ENCODE assay signal across 1 cellular context in genomic region chr16:89402962-89403361, GRCh38.
TF ChIP-seq lines count a peak whose summit lies in the region.

No MANE protein-coding gene starts in this region.

TF ChIP-seq in GM23338, 12 proteins besides CTCF, POLR2A, EP300 and RAD21 (continued from another document):
- TF ChIP-seq, protein P1, sequence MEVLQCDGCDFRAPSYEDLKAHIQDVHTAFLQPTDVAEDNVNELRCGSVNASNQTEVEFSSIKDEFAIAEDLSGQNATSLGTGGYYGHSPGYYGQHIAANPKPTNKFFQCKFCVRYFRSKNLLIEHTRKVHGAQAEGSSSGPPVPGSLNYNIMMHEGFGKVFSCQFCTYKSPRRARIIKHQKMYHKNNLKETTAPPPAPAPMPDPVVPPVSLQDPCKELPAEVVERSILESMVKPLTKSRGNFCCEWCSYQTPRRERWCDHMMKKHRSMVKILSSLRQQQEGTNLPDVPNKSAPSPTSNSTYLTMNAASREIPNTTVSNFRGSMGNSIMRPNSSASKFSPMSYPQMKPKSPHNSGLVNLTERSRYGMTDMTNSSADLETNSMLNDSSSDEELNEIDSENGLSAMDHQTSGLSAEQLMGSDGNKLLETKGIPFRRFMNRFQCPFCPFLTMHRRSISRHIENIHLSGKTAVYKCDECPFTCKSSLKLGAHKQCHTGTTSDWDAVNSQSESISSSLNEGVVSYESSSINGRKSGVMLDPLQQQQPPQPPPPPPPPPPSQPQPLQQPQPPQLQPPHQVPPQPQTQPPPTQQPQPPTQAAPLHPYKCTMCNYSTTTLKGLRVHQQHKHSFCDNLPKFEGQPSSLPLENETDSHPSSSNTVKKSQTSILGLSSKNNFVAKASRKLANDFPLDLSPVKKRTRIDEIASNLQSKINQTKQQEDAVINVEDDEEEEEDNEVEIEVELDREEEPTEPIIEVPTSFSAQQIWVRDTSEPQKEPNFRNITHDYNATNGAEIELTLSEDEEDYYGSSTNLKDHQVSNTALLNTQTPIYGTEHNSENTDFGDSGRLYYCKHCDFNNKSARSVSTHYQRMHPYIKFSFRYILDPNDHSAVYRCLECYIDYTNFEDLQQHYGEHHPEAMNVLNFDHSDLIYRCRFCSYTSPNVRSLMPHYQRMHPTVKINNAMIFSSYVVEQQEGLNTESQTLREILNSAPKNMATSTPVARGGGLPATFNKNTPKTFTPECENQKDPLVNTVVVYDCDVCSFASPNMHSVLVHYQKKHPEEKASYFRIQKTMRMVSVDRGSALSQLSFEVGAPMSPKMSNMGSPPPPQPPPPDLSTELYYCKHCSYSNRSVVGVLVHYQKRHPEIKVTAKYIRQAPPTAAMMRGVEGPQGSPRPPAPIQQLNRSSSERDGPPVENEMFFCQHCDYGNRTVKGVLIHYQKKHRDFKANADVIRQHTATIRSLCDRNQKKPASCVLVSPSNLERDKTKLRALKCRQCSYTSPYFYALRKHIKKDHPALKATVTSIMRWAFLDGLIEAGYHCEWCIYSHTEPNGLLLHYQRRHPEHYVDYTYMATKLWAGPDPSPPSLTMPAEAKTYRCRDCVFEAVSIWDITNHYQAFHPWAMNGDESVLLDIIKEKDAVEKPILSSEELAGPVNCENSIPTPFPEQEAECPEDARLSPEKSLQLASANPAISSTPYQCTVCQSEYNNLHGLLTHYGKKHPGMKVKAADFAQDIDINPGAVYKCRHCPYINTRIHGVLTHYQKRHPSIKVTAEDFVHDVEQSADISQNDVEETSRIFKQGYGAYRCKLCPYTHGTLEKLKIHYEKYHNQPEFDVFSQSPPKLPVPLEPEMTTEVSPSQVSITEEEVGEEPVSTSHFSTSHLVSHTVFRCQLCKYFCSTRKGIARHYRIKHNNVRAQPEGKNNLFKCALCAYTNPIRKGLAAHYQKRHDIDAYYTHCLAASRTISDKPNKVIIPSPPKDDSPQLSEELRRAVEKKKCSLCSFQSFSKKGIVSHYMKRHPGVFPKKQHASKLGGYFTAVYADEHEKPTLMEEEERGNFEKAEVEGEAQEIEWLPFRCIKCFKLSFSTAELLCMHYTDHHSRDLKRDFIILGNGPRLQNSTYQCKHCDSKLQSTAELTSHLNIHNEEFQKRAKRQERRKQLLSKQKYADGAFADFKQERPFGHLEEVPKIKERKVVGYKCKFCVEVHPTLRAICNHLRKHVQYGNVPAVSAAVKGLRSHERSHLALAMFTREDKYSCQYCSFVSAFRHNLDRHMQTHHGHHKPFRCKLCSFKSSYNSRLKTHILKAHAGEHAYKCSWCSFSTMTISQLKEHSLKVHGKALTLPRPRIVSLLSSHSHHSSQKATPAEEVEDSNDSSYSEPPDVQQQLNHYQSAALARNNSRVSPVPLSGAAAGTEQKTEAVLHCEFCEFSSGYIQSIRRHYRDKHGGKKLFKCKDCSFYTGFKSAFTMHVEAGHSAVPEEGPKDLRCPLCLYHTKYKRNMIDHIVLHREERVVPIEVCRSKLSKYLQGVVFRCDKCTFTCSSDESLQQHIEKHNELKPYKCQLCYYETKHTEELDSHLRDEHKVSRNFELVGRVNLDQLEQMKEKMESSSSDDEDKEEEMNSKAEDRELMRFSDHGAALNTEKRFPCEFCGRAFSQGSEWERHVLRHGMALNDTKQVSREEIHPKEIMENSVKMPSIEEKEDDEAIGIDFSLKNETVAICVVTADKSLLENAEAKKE (CRISPR knock-in tag; IDR thresholded peaks at IDR 0.05), result no peak
